9 cellular contexts compared by ENCODE assay signal in the genomic region with DNA sequence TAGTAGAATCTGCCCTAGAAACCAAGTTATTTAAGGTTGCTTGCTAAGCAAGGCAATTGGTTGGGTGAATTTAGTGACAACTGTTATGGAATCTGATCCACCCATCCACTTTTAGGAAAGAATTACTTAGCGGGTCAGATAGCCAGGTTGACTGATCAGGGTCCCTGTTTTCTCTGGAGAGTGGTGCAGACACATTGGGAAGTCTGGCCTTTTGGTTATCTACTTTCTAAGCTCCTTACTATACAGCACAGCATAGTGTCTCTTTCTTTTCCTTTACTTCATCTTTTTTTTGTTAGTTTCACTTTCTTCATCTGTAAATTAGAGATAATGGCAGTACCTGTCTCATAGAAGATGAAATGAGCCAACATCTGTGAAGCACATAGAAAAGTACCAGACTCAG. TPM values are rescaled to one million over a fixed set of nuclear protein-coding genes. Genes with fewer than 3 reads are reported as not detected.
A peak's percentile ranks its signal among the peaks of the same experiment; 100 is the strongest.
DNase-seq lines count a peak whose midpoint lies in the region; ATAC-seq and TF ChIP-seq lines count a peak whose summit lies in the region.
"Had no signal": no experiment of that assay in that cellular context is flagged by ENCODE, and none has a peak within 500 bp of the region (broad histone marks: within the 10 kb centered on the region; RNA-seq: fewer than 3 reads in every experiment).

No MANE protein-coding gene starts in this region.

- DNase-seq in HFFc6 (no peak), left ventricle myocardium inferior (no peak), spleen (no peak), NCI-H526 treated with DMSO at 0.1 percent for 48 hours (lab: John Stamatoyannopoulos, UW) (no peak), HT-29 (ENCODE audit: low spot score) (no peak)
- no peak for DNase-seq in activated CD8-positive, alpha-beta T cell treated with anti-CD3 and anti-CD28 coated beads, Interleukin-2, amount 10 ng/mL, durations not matched to agents 7 days and 5 days

- POLR2A ChIA-PET in activated CD8-positive, alpha-beta T cell treated with anti-CD3 and anti-CD28 coated beads, Interleukin-2, amount 10 ng/mL, durations not matched to agents 7 days and 5 days (lab: Charles Lee) = interaction anchor here (0.9 kb wide), 1 partner anchor 11 kb away, joined by 3 read pairs; no protein-coding TSS in a partner anchor

- no peaks in the 10 kb centered on the region for H3K9me3 Mint-ChIP-seq in HFFc6
- no peaks in the 10 kb centered on the region for H3K9me3 Mint-ChIP-seq in activated CD8-positive, alpha-beta T cell treated with anti-CD3 and anti-CD28 coated beads, Interleukin-2, amount 10 ng/mL, durations not matched to agents 7 days and 5 days (ENCODE audit: insufficient read depth)

- TF ChIP-seq CTCF in HFFc6 (IDR thresholded peaks at IDR 0.05) (no peak), left ventricle myocardium inferior (IDR thresholded peaks at IDR 0.05; ENCODE audit: borderline replicate concordance) (no peak), spleen (IDR thresholded peaks at IDR 0.05 in 8 of 11, conservative IDR thresholded peaks at IDR 0.05 in 3 of 11) (no peak)

- WGBS in spleen, 5 donors = 61 to 80% (median 78%) methylated on average over 1 of the region's 1 CpG

- peaks cover 28% of the 10 kb centered on the region for H3K36me3 Mint-ChIP-seq in HFFc6 (ENCODE audit: low read depth)
- H3K36me3 Mint-ChIP-seq in activated CD8-positive, alpha-beta T cell treated with anti-CD3 and anti-CD28 coated beads, Interleukin-2, amount 10 ng/mL, durations not matched to agents 7 days and 5 days (ENCODE audit: low read depth) = peaks cover 53% of the 10 kb centered on the region

- peaks cover 51% of the 10 kb centered on the region for H3K4me1 Mint-ChIP-seq in HFFc6 (ENCODE audit: low read depth)
- peaks cover 44% of the 10 kb centered on the region for H3K4me1 Mint-ChIP-seq in activated CD8-positive, alpha-beta T cell treated with anti-CD3 and anti-CD28 coated beads, Interleukin-2, amount 10 ng/mL, durations not matched to agents 7 days and 5 days (ENCODE audit: low read depth)

- peak; percentile 47 for ATAC-seq in activated CD8-positive, alpha-beta T cell treated with anti-CD3 and anti-CD28 coated beads, Interleukin-2, amount 10 ng/mL, durations not matched to agents 7 days and 5 days
- ATAC-seq in GM18861 (IDR thresholded peaks at IDR 0.05; ENCODE audit: unreplicated experiment) (no peak), HG02981 (IDR thresholded peaks at IDR 0.05; ENCODE audit: unreplicated experiment) (no peak)

- TF ChIP-seq POLR2A in spleen (IDR thresholded peaks at IDR 0.05) = no peak

- no peaks in the 10 kb centered on the region for H3K27me3 ChIP-seq in left ventricle myocardium inferior (ENCODE audit: low read depth)
- H3K27me3 ChIP-seq in spleen (replicated peaks in 1 of 7) = no peaks in the 10 kb centered on the region
- H3K27me3 ChIP-seq: MG63 had no signal

- no peaks in the 10 kb centered on the region; the same call in 1 of the 2 replicates for H3K27me3 Mint-ChIP-seq in HFFc6 (ENCODE audit: insufficient read depth)
- no peaks in the 10 kb centered on the region for H3K27me3 Mint-ChIP-seq in activated CD8-positive, alpha-beta T cell treated with anti-CD3 and anti-CD28 coated beads, Interleukin-2, amount 10 ng/mL, durations not matched to agents 7 days and 5 days (ENCODE audit: low read depth)

- peaks cover 17% of the 10 kb centered on the region for H3K36me3 ChIP-seq in left ventricle myocardium inferior
- peaks cover 0 to 68% (median 14%) of the 10 kb centered on the region in 6 donors for H3K36me3 ChIP-seq in spleen
- H3K36me3 ChIP-seq: MG63 had no signal

- H3K4me1 ChIP-seq in left ventricle myocardium inferior (peaks cover 72% of the 10 kb centered on the region), spleen (peaks cover 21 to 79% (median 40%) of the 10 kb centered on the region in 6 donors)

- H3K27ac ChIP-seq in left ventricle myocardium inferior (replicated peaks) (peak overlapping the region; percentile 69), spleen (peak overlapping the region in 5 of 8 donors; percentile 30 to 55 (median 49))

- intact Hi-C loops in left ventricle myocardium inferior (cut with micrococcal nuclease) (no loop called here), spleen (cut with DNase I; ENCODE audit: low total_unique reads) (no loop called here)

- H3K27ac Mint-ChIP-seq in HFFc6 = peak overlapping the region; percentile 95
- H3K27ac Mint-ChIP-seq in activated CD8-positive, alpha-beta T cell treated with anti-CD3 and anti-CD28 coated beads, Interleukin-2, amount 10 ng/mL, durations not matched to agents 7 days and 5 days = peak overlapping the region; percentile 26

- CTCF ChIA-PET in activated CD8-positive, alpha-beta T cell treated with anti-CD3 and anti-CD28 coated beads, Interleukin-2, amount 10 ng/mL, durations not matched to agents 7 days and 5 days (lab: Charles Lee) = interaction anchor here (1.0 to 4.4 kb wide), 5 partner anchors 13 to 380 kb away, joined by 3 to 25 read pairs (median 7); no protein-coding TSS in a partner anchor

- H3K9me3 ChIP-seq in left ventricle myocardium inferior (replicated peaks) (no peaks in the 10 kb centered on the region), spleen (no peaks in the 10 kb centered on the region)
- H3K9me3 ChIP-seq: MG63 had no signal

- H3K4me3 ChIP-seq in left ventricle myocardium inferior (peak overlapping the region; percentile 20), spleen (no peak overlapping the region)
- H3K4me3 ChIP-seq: MG63 had no signal

- peak overlapping the region; percentile 83 for H3K4me3 Mint-ChIP-seq in HFFc6
- no peak overlapping the region for H3K4me3 Mint-ChIP-seq in activated CD8-positive, alpha-beta T cell treated with anti-CD3 and anti-CD28 coated beads, Interleukin-2, amount 10 ng/mL, durations not matched to agents 7 days and 5 days

RNA-seq across cellular contexts. Expression of a gene that starts 7.4 kb away (rescaled TPM):
- total RNA-seq in HFFc6 (2021; fragmentation: NEBNext Ultra II Directional; extraction: Animal tissue kit (Norgen Biotek cat#: 25700)) = 10 to 100 TPM; 16.5 to 32.2 (median 26.6) TPM
- 10 to 100 TPM; 22.7 to 26.1 TPM for total RNA-seq in activated CD8-positive, alpha-beta T cell treated with anti-CD3 and anti-CD28 coated beads, Interleukin-2, amount 10 ng/mL, durations not matched to agents 7 days and 5 days
- total RNA-seq in left ventricle myocardium inferior = 56.8 TPM
- 10 to 100 TPM; 51.3 to 73.5 (median 69.5) TPM for total RNA-seq in spleen
- polyA plus RNA-seq in spleen = 1 to 10 TPM; 4.4 to 8.5 (median 5.8) TPM
- 1.8 and 5.0 TPM in 2 replicates for total RNA-seq in HT-29 (2014; rRNA removed; shearing (Covaris generic))
